Comparison of ENCODE assay signal across 10 cellular contexts in the genomic region with DNA sequence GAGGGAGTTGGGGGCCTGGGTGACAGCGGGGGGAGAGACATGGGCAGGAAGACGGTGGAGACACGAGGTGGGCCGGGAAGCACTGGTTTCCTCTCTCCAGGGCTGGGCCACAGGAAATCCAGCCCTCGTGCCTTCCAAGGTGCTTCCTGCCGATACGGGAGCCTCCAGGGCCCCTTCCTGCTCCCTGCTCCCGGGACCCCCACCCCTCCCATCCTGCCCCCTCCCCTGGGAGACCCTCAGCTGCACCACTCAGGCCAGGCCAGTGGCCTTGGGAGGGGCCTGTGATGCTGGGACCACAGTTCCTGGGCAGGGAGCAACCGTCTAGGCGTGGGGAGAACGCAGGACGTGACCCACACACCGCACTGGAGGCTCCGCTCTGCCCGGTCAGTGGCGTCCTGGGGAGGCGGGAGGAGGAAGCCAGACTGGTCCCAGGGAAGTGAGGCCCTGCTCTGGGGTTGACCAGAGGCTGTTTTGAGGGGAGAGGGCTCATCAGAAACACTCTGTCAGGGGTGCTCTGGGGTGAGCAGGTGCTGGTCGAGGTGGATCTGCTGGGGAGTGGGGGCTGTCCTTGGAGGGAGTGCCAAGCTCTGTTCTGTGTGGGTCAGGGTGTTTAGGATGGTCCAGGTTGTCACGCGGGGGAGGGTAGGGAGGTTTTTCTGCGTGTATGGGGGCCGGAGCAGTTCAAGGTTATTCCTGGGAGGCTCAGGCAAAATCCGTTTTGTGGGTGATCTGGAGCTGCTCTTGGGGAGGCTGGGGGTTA. TPM values are rescaled to one million over a fixed set of nuclear protein-coding genes. Genes with fewer than 3 reads are reported as not detected.
A peak's percentile ranks its signal among the peaks of the same experiment; 100 is the strongest.
DNase-seq lines count a peak whose midpoint lies in the region; ATAC-seq, FAIRE-seq and TF ChIP-seq lines count a peak whose summit lies in the region.
"Had no signal": no experiment of that assay in that cellular context is flagged by ENCODE, and none has a peak within 500 bp of the region (broad histone marks: within the 10 kb centered on the region; RNA-seq: fewer than 3 reads in every experiment).

A gene (plus strand): TSS at position 353 of the 760 bp plus-strand sequence.

- H3K27ac ChIP-seq in endothelial cell of umbilical vein (ENCODE audit: insufficient read depth, low read depth, low read length), result peak within 1 kb of the TSS; percentile 94
- H3K27ac ChIP-seq: VCaP had no signal

- no peaks in the 10 kb centered on the region for H3K27me3 ChIP-seq in endothelial cell of umbilical vein (ENCODE audit: control insufficient read depth in 2 of 2, insufficient read depth in 2 of 2, low read length in 2 of 2)

- no peaks in the 10 kb centered on the region for H3K36me3 Mint-ChIP-seq in stimulated activated naive CD8-positive, alpha-beta T cell treated with anti-CD3 and anti-CD28 coated beads, Interleukin-15, Interleukin-2, amounts not matched to agents 100 ng/mL and 50 ng/mL, for 24 hours (ENCODE audit: low read depth)
- no peaks in the 10 kb centered on the region for H3K36me3 Mint-ChIP-seq in natural killer cell

- no peaks in the 10 kb centered on the region for H4K20me1 ChIP-seq in endothelial cell of umbilical vein (replicated peaks; ENCODE audit: control insufficient read depth, extremely low read depth, insufficient read depth, low read length)

- POLR2A ChIA-PET in endothelial cell of umbilical vein (lab: Charles Lee), result interaction anchor here (0.8 to 0.9 kb wide), 3 partner anchors 29 to 45 kb away, joined by 3 read pairs; a partner anchor contains a TSS

- intact Hi-C loops in endothelial cell of umbilical vein (cut with micrococcal nuclease), result loop anchor here (1.0 to 5.0 kb wide), 6 partner anchors 16 to 147 kb away; a partner anchor contains a TSS
- intact Hi-C loops in natural killer cell (cut with micrococcal nuclease), result no loop called here

- CTCF ChIA-PET in endothelial cell of umbilical vein (lab: Charles Lee), result interaction anchor here (0.9 to 6.1 kb wide), 7 partner anchors 16 to 52 kb away, joined by 3 to 64 read pairs (median 9); a partner anchor contains a TSS

- TF ChIP-seq CTCF in endothelial cell of umbilical vein (IDR thresholded peaks at IDR 0.05; ENCODE audit: extremely low read depth in 1 of 2, insufficient read depth in 1 of 2, low read depth in 1 of 2, low read length in 2 of 2) (no peak), natural killer cell (IDR thresholded peaks at IDR 0.05) (no peak)

- peak within 1 kb of the TSS; percentile 41 for H3K4me3 Mint-ChIP-seq in stimulated activated naive CD8-positive, alpha-beta T cell treated with anti-CD3 and anti-CD28 coated beads, Interleukin-15, Interleukin-2, amounts not matched to agents 100 ng/mL and 50 ng/mL, for 24 hours
- H3K4me3 Mint-ChIP-seq in natural killer cell, result peak within 1 kb of the TSS; percentile 79

- no peaks in the 10 kb centered on the region for H3K9me3 ChIP-seq in endothelial cell of umbilical vein (replicated peaks; ENCODE audit: control insufficient read depth, insufficient read depth, low read length)

- peak within 1 kb of the TSS; percentile 90 for H3K9ac ChIP-seq in endothelial cell of umbilical vein (replicated peaks; ENCODE audit: extremely low read depth, insufficient read depth, low read length)

- no peak for DNase-seq in stimulated activated naive CD8-positive, alpha-beta T cell treated with anti-CD3 and anti-CD28 coated beads, Interleukin-15, Interleukin-2, amounts not matched to agents 100 U/mL and 50 U/mL, for 24 hours
- DNase-seq in endothelial cell of umbilical vein (ENCODE audit: low read depth, low spot score) (peak; percentile 92), natural killer cell (no peak), H4 (ENCODE audit: low spot score) (no peak), NCI-H345 (lab: John Stamatoyannopoulos, UW) (no peak), A172 (ENCODE audit: low spot score) (no peak)
- DNase-seq: DND-41 had no signal

- peaks cover 7% of the 10 kb centered on the region for H3K4me1 Mint-ChIP-seq in stimulated activated naive CD8-positive, alpha-beta T cell treated with anti-CD3 and anti-CD28 coated beads, Interleukin-15, Interleukin-2, amounts not matched to agents 100 ng/mL and 50 ng/mL, for 24 hours (ENCODE audit: low read depth)
- peaks cover 0 to 38% of the 10 kb centered on the region in 2 donors for H3K4me1 Mint-ChIP-seq in natural killer cell

- no peaks in the 10 kb centered on the region for H3K9me1 ChIP-seq in endothelial cell of umbilical vein (replicated peaks; ENCODE audit: control insufficient read depth, extremely low read depth, insufficient read depth, low read length)

- H3K4me2 ChIP-seq in endothelial cell of umbilical vein (ENCODE audit: insufficient read depth, low read length), result peak within 1 kb of the TSS; percentile 54

- BruUV-seq in endothelial cell of umbilical vein (replicated peaks; lab: Mats Ljungman, UMichigan), result no TSS peak

- peak within 1 kb of the TSS; percentile 64 to 82 (median 74) for H3K4me3 ChIP-seq in endothelial cell of umbilical vein (replicated peaks in 1 of 3; ENCODE audit: insufficient read depth in 1 of 3, low read depth in 1 of 3, low read length in 3 of 3)

- no peaks in the 10 kb centered on the region for H3K9me3 Mint-ChIP-seq in stimulated activated naive CD8-positive, alpha-beta T cell treated with anti-CD3 and anti-CD28 coated beads, Interleukin-15, Interleukin-2, amounts not matched to agents 100 ng/mL and 50 ng/mL, for 24 hours
- H3K9me3 Mint-ChIP-seq in natural killer cell, result no peaks in the 10 kb centered on the region

- peaks cover 41% of the 10 kb centered on the region for H3K79me2 ChIP-seq in endothelial cell of umbilical vein (ENCODE audit: control insufficient read depth, insufficient read depth, low read length)

- no peak within 1 kb of the TSS for H3K27ac Mint-ChIP-seq in stimulated activated naive CD8-positive, alpha-beta T cell treated with anti-CD3 and anti-CD28 coated beads, Interleukin-15, Interleukin-2, amounts not matched to agents 100 ng/mL and 50 ng/mL, for 24 hours
- peak within 1 kb of the TSS in 1 of 2 donors; percentile 74 for H3K27ac Mint-ChIP-seq in natural killer cell

- H3K36me3 ChIP-seq in endothelial cell of umbilical vein (ENCODE audit: control insufficient read depth in 2 of 2, extremely low read depth in 1 of 2, insufficient read depth in 2 of 2, low read length in 2 of 2), result peaks cover 2 to 25% of the 10 kb centered on the region in 2 experiments

- dilution Hi-C loops in endothelial cell of umbilical vein (cut with MboI; ENCODE audit: extremely low pct_ligation_motif_present, low sequenced_read_pairs), result no loop called here

- peak; percentile 96 for TF ChIP-seq POLR2A in endothelial cell of umbilical vein (IDR thresholded peaks at IDR 0.05; ENCODE audit: low read depth, low read length)

- no peak for ATAC-seq in stimulated activated naive CD8-positive, alpha-beta T cell treated with anti-CD3 and anti-CD28 coated beads, Interleukin-15, Interleukin-2, amounts not matched to agents 100 U/mL and 50 U/mL, for 24 hours
- no peak for ATAC-seq in natural killer cell
- no peak for ATAC-seq in HG02623 (IDR thresholded peaks at IDR 0.05; ENCODE audit: unreplicated experiment)

- peaks cover 36% of the 10 kb centered on the region for H3K27me3 Mint-ChIP-seq in stimulated activated naive CD8-positive, alpha-beta T cell treated with anti-CD3 and anti-CD28 coated beads, Interleukin-15, Interleukin-2, amounts not matched to agents 100 ng/mL and 50 ng/mL, for 24 hours
- peaks cover 46 to 48% of the 10 kb centered on the region in 2 donors for H3K27me3 Mint-ChIP-seq in natural killer cell (ENCODE audit: low read depth in 2 of 2)

- H3K4me1 ChIP-seq in endothelial cell of umbilical vein (ENCODE audit: control insufficient read depth, extremely low read depth, insufficient read depth, low read length), result peaks cover 37% of the 10 kb centered on the region

- H2AFZ ChIP-seq in endothelial cell of umbilical vein (ENCODE audit: low read depth, low read length), result peak within 1 kb of the TSS; percentile 21

- peak; percentile 97 for FAIRE-seq in endothelial cell of umbilical vein (lab: Jason Lieb, UNC)

TF ChIP-seq in endothelial cell of umbilical vein, 7 proteins besides CTCF, POLR2A, EP300 and RAD21:
- TF ChIP-seq GATA2 (IDR thresholded peaks at IDR 0.05; ENCODE audit: insufficient read depth, insufficient read length, low read depth, low read length), result peak; percentile 89
- no peak for TF ChIP-seq JUN (IDR thresholded peaks at IDR 0.05; ENCODE audit: borderline replicate concordance, insufficient read depth, insufficient read length, low read depth)
- peak; percentile 78 for TF ChIP-seq MYC (IDR thresholded peaks at IDR 0.05; ENCODE audit: low read depth, low read length)
- TF ChIP-seq, protein P1, sequence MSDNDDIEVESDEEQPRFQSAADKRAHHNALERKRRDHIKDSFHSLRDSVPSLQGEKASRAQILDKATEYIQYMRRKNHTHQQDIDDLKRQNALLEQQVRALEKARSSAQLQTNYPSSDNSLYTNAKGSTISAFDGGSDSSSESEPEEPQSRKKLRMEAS (IDR thresholded peaks at IDR 0.05; ENCODE audit: insufficient read depth, insufficient read length), result peak; percentile 59
- TF ChIP-seq EZH2 (IDR thresholded peaks at IDR 0.05; ENCODE audit: borderline replicate concordance, low read depth, low read length, severe bottlenecking), result no peak
- peak; percentile 22 for TF ChIP-seq FOS (IDR thresholded peaks at IDR 0.05; ENCODE audit: borderline replicate concordance, insufficient read depth, low read length)
- TF ChIP-seq POLR2AphosphoS5 (IDR thresholded peaks at IDR 0.05; ENCODE audit: insufficient read depth, low read depth, low read length), result peak; percentile 96
TF ChIP-seq in endothelial cell of umbilical vein: peak in this region for 5.

RNA-seq across cellular contexts. Expression of the gene that starts here (rescaled TPM):
- total RNA-seq in endothelial cell of umbilical vein (137 and 158 TPM in 2 replicates), natural killer cell (under 1 TPM in 1 of 3 donors, not detected in 2; 0.07 TPM)
- polyA plus RNA-seq in endothelial cell of umbilical vein, result 26.1 and 29.7 TPM in 2 replicates
- polyA plus RNA-seq in endothelial cell of umbilical vein (2011; cell fraction: cytosol; rRNA removed), result 11.8 and 19.1 TPM in 2 replicates
- polyA plus RNA-seq in endothelial cell of umbilical vein (2011; cell fraction: nucleus; rRNA removed), result 180 and 181 TPM in 2 replicates
- 37.4 and 44.9 TPM in 2 replicates for polyA plus RNA-seq in endothelial cell of umbilical vein (2012)
- polyA minus RNA-seq in endothelial cell of umbilical vein, result 21.8 and 32.5 TPM in 2 replicates
- polyA minus RNA-seq in endothelial cell of umbilical vein (2011; cell fraction: cytosol; rRNA and poly(A)+ RNA removed), result not detected
- polyA minus RNA-seq in endothelial cell of umbilical vein (2011; cell fraction: nucleus; rRNA and poly(A)+ RNA removed), result 55.9 and 115 TPM in 2 replicates
- 0.19 and 0.62 TPM in 2 replicates for total RNA-seq in H4 (2014; rRNA removed; shearing (Covaris generic))
- 0.84 and 0.98 TPM in 2 replicates for total RNA-seq in A172 (2014; rRNA removed; shearing (Covaris generic))

Comparison
In these comparisons a context has a peak if more than half of its experiments do, and no peak if none do; other contexts are left out.
1. RNA of the gene that starts here (total RNA-seq): 137 to 158 TPM in endothelial cell of umbilical vein; 0.84 to 0.98 TPM in A172, 0.19 to 0.62 TPM in H4 and 0.07 TPM in natural killer cell; every median in the first group is over 10 times any median in the second.